19 cellular contexts compared by ENCODE assay signal in the genomic region with DNA sequence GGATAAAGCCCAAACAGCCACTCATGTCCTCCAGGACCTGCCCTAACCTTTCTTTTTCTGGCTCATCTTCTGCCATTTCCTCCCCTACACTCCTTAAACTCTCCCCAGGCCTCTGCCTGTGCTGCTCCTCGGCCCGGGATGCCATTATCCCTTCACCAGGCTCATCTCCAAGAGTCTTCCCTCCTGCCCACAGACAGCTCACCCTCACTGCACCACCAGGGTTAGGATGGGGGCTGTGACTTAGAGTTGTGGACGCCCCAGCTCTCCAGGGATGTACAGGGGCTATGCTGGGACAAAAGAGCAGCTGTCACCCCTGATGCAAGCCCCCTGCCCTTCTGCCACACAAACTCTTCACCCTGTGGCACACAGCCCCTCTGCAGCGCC. TPM values are rescaled to one million over a fixed set of nuclear protein-coding genes. Genes with fewer than 3 reads are reported as not detected.
DNase-seq lines count a peak whose midpoint lies in the region; ATAC-seq and TF ChIP-seq lines count a peak whose summit lies in the region.
"Had no signal": no experiment of that assay in that cellular context is flagged by ENCODE, and none has a peak within 500 bp of the region (broad histone marks: within the 10 kb centered on the region; RNA-seq: fewer than 3 reads in every experiment).

No MANE protein-coding gene starts in this region.

- H3K9me3 ChIP-seq in T-helper 17 cell (ENCODE audit: control insufficient read depth, low read length, poor library complexity, severe bottlenecking), result no peaks in the 10 kb centered on the region
- H3K9me3 ChIP-seq: HAP-1 had no signal

- H3K9me3 Mint-ChIP-seq in Calu3 (ENCODE audit: low read depth, unreplicated experiment) (no peaks in the 10 kb centered on the region), osteocyte (ENCODE audit: unreplicated experiment) (no peaks in the 10 kb centered on the region)
- no peaks in the 10 kb centered on the region for H3K9me3 Mint-ChIP-seq in stimulated activated effector memory CD8-positive, alpha-beta T cell treated with anti-CD3 and anti-CD28 coated beads, Interleukin-12 subunit alpha, Interleukin-12 subunit beta, amount 100 ng/mL, for 72 hours
- H3K9me3 Mint-ChIP-seq: CD4-positive, alpha-beta T cell had no signal

- H3K27me3 Mint-ChIP-seq in Calu3 (ENCODE audit: unreplicated experiment), result no peaks in the 10 kb centered on the region
- peaks cover 7% of the 10 kb centered on the region for H3K27me3 Mint-ChIP-seq in T-helper 17 cell
- H3K27me3 Mint-ChIP-seq in osteocyte (ENCODE audit: unreplicated experiment), result no peaks in the 10 kb centered on the region
- H3K27me3 Mint-ChIP-seq: CD4-positive, alpha-beta T cell had no signal

- H3K4me3 Mint-ChIP-seq in Calu3 (ENCODE audit: low read depth, unreplicated experiment) (no peak overlapping the region), T-helper 17 cell (peak overlapping the region; percentile 77), osteocyte (ENCODE audit: unreplicated experiment) (no peak overlapping the region)
- peak overlapping the region; percentile 63 for H3K4me3 Mint-ChIP-seq in stimulated activated effector memory CD8-positive, alpha-beta T cell treated with anti-CD3 and anti-CD28 coated beads, Interleukin-12 subunit alpha, Interleukin-12 subunit beta, amount 100 ng/mL, for 72 hours

- H3K27ac Mint-ChIP-seq in Calu3 (ENCODE audit: unreplicated experiment) (peak overlapping the region; percentile 22), T-helper 17 cell (peak overlapping the region; percentile 79), osteocyte (ENCODE audit: unreplicated experiment) (no peak overlapping the region)
- peak overlapping the region; percentile 65 for H3K27ac Mint-ChIP-seq in stimulated activated effector memory CD8-positive, alpha-beta T cell treated with anti-CD3 and anti-CD28 coated beads, Interleukin-12 subunit alpha, Interleukin-12 subunit beta, amount 100 ng/mL, for 72 hours
- H3K27ac Mint-ChIP-seq: CD4-positive, alpha-beta T cell had no signal

- BruUV-seq in Calu3 (replicated peaks; lab: Mats Ljungman, UMichigan), result no TSS peak

- DNase-seq in Calu3, result no peak
- no peak for DNase-seq in T-helper 17 cell
- DNase-seq in ecto neural progenitor cell (ENCODE audit: low spot score), result peak; percentile 33
- DNase-seq in stimulated activated effector memory CD8-positive, alpha-beta T cell treated with anti-CD3 and anti-CD28 coated beads, Interleukin-12 subunit alpha, Interleukin-12 subunit beta, amount 100 ng/mL, for 72 hours (ENCODE audit: low spot score in 2 of 2), result no peak
- no peak for DNase-seq in osteocyte (ENCODE audit: extremely low spot score, unreplicated experiment)
- DNase-seq in activated CD4-positive, alpha-beta T cell treated with anti-CD3 and anti-CD28 coated beads for 48 hours, result no peak
- DNase-seq: ACHN; AML-193; CD4-positive, alpha-beta T cell; DMS79; NCI-H1436; NCI-H2171; NCI-H446; NK-92 treated with Interleukin-12 subunit alpha and Interleukin-12 subunit beta, amount 100 ng/mL, for 24 hours; OCI-M1; RPMI8226 had no signal

- CTCF ChIA-PET in Calu3 (lab: Charles Lee), result no interaction called here

- intact Hi-C loops in Calu3 (cut with micrococcal nuclease; ENCODE audit: unreplicated experiment), result loop anchor here (10.0 kb wide), 1 partner anchor 104 kb away; no protein-coding TSS in a partner anchor

- H3K36me3 Mint-ChIP-seq in Calu3 (ENCODE audit: insufficient read depth, unreplicated experiment), result peaks cover 11% of the 10 kb centered on the region
- H3K36me3 Mint-ChIP-seq in T-helper 17 cell (ENCODE audit: low read depth), result no peaks in the 10 kb centered on the region
- H3K36me3 Mint-ChIP-seq in stimulated activated effector memory CD8-positive, alpha-beta T cell treated with anti-CD3 and anti-CD28 coated beads, Interleukin-12 subunit alpha, Interleukin-12 subunit beta, amount 100 ng/mL, for 72 hours, result peaks cover 7% of the 10 kb centered on the region
- no peaks in the 10 kb centered on the region for H3K36me3 Mint-ChIP-seq in osteocyte (ENCODE audit: unreplicated experiment)

- no peak for TF ChIP-seq CTCF in Calu3 (IDR thresholded peaks at IDR 0.05; ENCODE audit: unreplicated experiment)
- no peak for TF ChIP-seq CTCF in osteocyte (IDR thresholded peaks at IDR 0.05)

- H3K4me1 Mint-ChIP-seq in Calu3 (ENCODE audit: low read depth, unreplicated experiment) (peaks cover 17% of the 10 kb centered on the region), T-helper 17 cell (peaks cover 22% of the 10 kb centered on the region), osteocyte (ENCODE audit: unreplicated experiment) (peaks cover 16% of the 10 kb centered on the region)
- peaks cover 56% of the 10 kb centered on the region for H3K4me1 Mint-ChIP-seq in stimulated activated effector memory CD8-positive, alpha-beta T cell treated with anti-CD3 and anti-CD28 coated beads, Interleukin-12 subunit alpha, Interleukin-12 subunit beta, amount 100 ng/mL, for 72 hours

- ATAC-seq in T-helper 17 cell, result no peak
- ATAC-seq in stimulated activated effector memory CD8-positive, alpha-beta T cell treated with anti-CD3 and anti-CD28 coated beads, Interleukin-12 subunit alpha, Interleukin-12 subunit beta, amount 100 ng/mL, for 72 hours, result no peak
- ATAC-seq in HG03439 (IDR thresholded peaks at IDR 0.05; ENCODE audit: unreplicated experiment), result no peak
- ATAC-seq in HG03469 (IDR thresholded peaks at IDR 0.05; ENCODE audit: unreplicated experiment), result no peak

RNA-seq across cellular contexts. Expression of a gene that starts 32.0 kb away (rescaled TPM):
- total RNA-seq in Calu3 (2022) (18.8 and 19.1 TPM in 2 replicates), T-helper 17 cell (not detected), osteocyte (0.73 and 1.3 TPM in 2 replicates)
- total RNA-seq: CD4-positive, alpha-beta T cell had no signal

Comparison
In these comparisons a context has a peak if more than half of its experiments do, and no peak if none do; other contexts are left out.
1. H3K4me3 Mint-ChIP-seq: peak in T-helper 17 cell (single experiment) and stimulated activated effector memory CD8-positive, alpha-beta T cell treated with anti-CD3 and anti-CD28 coated beads, Interleukin-12 subunit alpha, Interleukin-12 subunit beta, amount 100 ng/mL, for 72 hours (single experiment); none in Calu3 (single experiment) and osteocyte (single experiment).